ENCODE assay signal across 8 cellular contexts in genomic region chr10:99233680-99234018, GRCh38. TPM values are rescaled to one million over a fixed set of nuclear protein-coding genes. Genes with fewer than 3 reads are reported as not detected.
DNase-seq lines count a peak whose midpoint lies in the region; ATAC-seq and TF ChIP-seq lines count a peak whose summit lies in the region.

No MANE protein-coding gene starts in this region.

- no peak for ATAC-seq in heart left ventricle
- no peak for ATAC-seq in aorta (ENCODE audit: low FRiP score)
- no peak for ATAC-seq in HG03460 (IDR thresholded peaks at IDR 0.05; ENCODE audit: unreplicated experiment)

- CTCF ChIA-PET in mammary epithelial cell (lab: Charles Lee; ENCODE audit: low non-redundant PET), result no interaction called here

- no peaks in the 10 kb centered on the region for H3K79me2 ChIP-seq in mammary epithelial cell (ENCODE audit: insufficient read depth, low read length)

- H2AFZ ChIP-seq in mammary epithelial cell (ENCODE audit: low read depth, low read length), result peak overlapping the region; percentile 68

- intact Hi-C loops in heart left ventricle (cut with DNase I) (no loop called here), mammary epithelial cell (cut with micrococcal nuclease) (no loop called here), aorta (cut with DNase I) (no loop called here)

- H4K20me1 ChIP-seq in mammary epithelial cell (ENCODE audit: insufficient read depth, low read length), result no peaks in the 10 kb centered on the region

- 6 to 11% (median 7%) methylated on average over 16 to 17 of the region's 17 CpGs for WGBS in heart left ventricle, 4 donors
- WGBS in mammary epithelial cell (ENCODE audit: low coverage, missing lambda C conversion rate), result 17% methylated on average over 8 of the region's 17 CpGs
- WGBS in mesodermal cell (ENCODE audit: insufficient coverage in 2 of 2), 2 experiments, result 1 to 4% methylated on average over 12 to 16 of the region's 17 CpGs
- WGBS in aorta, 2 donors, result 5 to 13% methylated on average over 17 of the region's 17 CpGs

- H3K9me3 ChIP-seq in heart left ventricle (no peaks in the 10 kb centered on the region), right atrium auricular region (no peaks in the 10 kb centered on the region), mammary epithelial cell (replicated peaks; ENCODE audit: insufficient read depth, low read length) (no peaks in the 10 kb centered on the region), mesodermal cell (ENCODE audit: control insufficient read depth, low read length) (no peaks in the 10 kb centered on the region), aorta (ENCODE audit: control insufficient read depth, low read length) (no peaks in the 10 kb centered on the region)

- H3K27me3 ChIP-seq in heart left ventricle (peaks cover 31 to 99% (median 65%) of the 10 kb centered on the region in 9 donors), right atrium auricular region (peaks cover 16 to 26% of the 10 kb centered on the region in 2 donors), mammary epithelial cell (ENCODE audit: insufficient read depth, low read length) (peaks cover 57% of the 10 kb centered on the region), aorta (ENCODE audit: control insufficient read depth in 1 of 2, insufficient read depth in 2 of 2, low read length in 1 of 2) (no peaks in the 10 kb centered on the region)

- in situ Hi-C loops in mammary epithelial cell (cut with MboI; ENCODE audit: low sequenced_read_pairs in 2 of 2), result loop anchor here in 1 of 2 donors (25.0 kb wide), 1 partner anchor 771 kb away; no protein-coding TSS in a partner anchor

- TF ChIP-seq CTCF in heart left ventricle (IDR thresholded peaks at IDR 0.05) (no peak), right atrium auricular region (IDR thresholded peaks at IDR 0.05) (no peak), mammary epithelial cell (conservative IDR thresholded peaks at IDR 0.05 in 1 of 2, IDR thresholded peaks at IDR 0.05 in 1 of 2; ENCODE audit: extremely low read depth in 1 of 2, insufficient read depth in 1 of 2, low read depth in 1 of 2, low read length in 2 of 2) (no peak)

- no peak for DNase-seq in heart left ventricle
- DNase-seq in right atrium auricular region (ENCODE audit: low spot score), result no peak
- DNase-seq in mammary epithelial cell, result no peak
- peak in 1 of 2 donors; percentile 77 for DNase-seq in aorta
- DNase-seq in DMS114 treated with DMSO at 0.1 percent for 48 hours (lab: John Stamatoyannopoulos, UW; ENCODE audit: unreplicated experiment), result no peak
- no peak for DNase-seq in NCI-H1048 (lab: John Stamatoyannopoulos, UW)

- dilution Hi-C loops in mammary epithelial cell (cut with HindIII; ENCODE audit: low sequenced_read_pairs), result loop anchor here (5.0 kb wide), 1 partner anchor 79 kb away; no protein-coding TSS in a partner anchor

- no peak for TF ChIP-seq POLR2A in heart left ventricle (IDR thresholded peaks at IDR 0.05)

- peak overlapping the region; percentile 12 to 59 (median 48) for H3K4me3 ChIP-seq in heart left ventricle
- H3K4me3 ChIP-seq in right atrium auricular region, result peak overlapping the region in 1 of 2 donors; percentile 49
- H3K4me3 ChIP-seq in mammary epithelial cell (replicated peaks in 1 of 3; ENCODE audit: insufficient read depth in 1 of 3, low read depth in 2 of 3, low read length in 3 of 3), result peak overlapping the region in 2 of 3 experiments; percentile 20 to 36
- H3K4me3 ChIP-seq in mesodermal cell (ENCODE audit: extremely low read depth, insufficient read depth, low read length, poor library complexity, severe bottlenecking), result peak overlapping the region; percentile 35
- peak overlapping the region; percentile 27 to 77 for H3K4me3 ChIP-seq in aorta (ENCODE audit: low read length in 2 of 2)

- H3K4me2 ChIP-seq in mammary epithelial cell (ENCODE audit: insufficient read depth, low read depth, low read length), result peak overlapping the region; percentile 83

- H3K4me1 ChIP-seq in heart left ventricle (peaks cover 0 to 43% (median 23%) of the 10 kb centered on the region in 12 donors), right atrium auricular region (peaks cover 0 to 42% of the 10 kb centered on the region in 2 donors), mammary epithelial cell (ENCODE audit: insufficient read depth, low read length) (no peaks in the 10 kb centered on the region), mesodermal cell (ENCODE audit: control insufficient read depth, insufficient read depth, low read length, poor library complexity, severe bottlenecking) (peaks cover 25% of the 10 kb centered on the region), aorta (ENCODE audit: control insufficient read depth in 1 of 2, insufficient read depth in 2 of 2, low read length in 2 of 2) (no peaks in the 10 kb centered on the region)

- no peak overlapping the region for H3K9ac ChIP-seq in mammary epithelial cell (ENCODE audit: insufficient read depth, low read length)

- BruUV-seq in mammary epithelial cell (replicated peaks; lab: Mats Ljungman, UMichigan), result no TSS peak

- H3K36me3 ChIP-seq in heart left ventricle (no peaks in the 10 kb centered on the region), right atrium auricular region (no peaks in the 10 kb centered on the region), mammary epithelial cell (ENCODE audit: insufficient read depth, low read length) (no peaks in the 10 kb centered on the region), mesodermal cell (ENCODE audit: control insufficient read depth, insufficient read depth, low read length) (no peaks in the 10 kb centered on the region), aorta (ENCODE audit: control insufficient read depth in 1 of 2, insufficient read depth in 2 of 2, low read length in 1 of 2) (no peaks in the 10 kb centered on the region)

- peak overlapping the region in 1 of 12 donors; percentile 64 for H3K27ac ChIP-seq in heart left ventricle
- no peak overlapping the region for H3K27ac ChIP-seq in right atrium auricular region
- no peak overlapping the region for H3K27ac ChIP-seq in mammary epithelial cell (ENCODE audit: insufficient read depth, low read depth, low read length)
- H3K27ac ChIP-seq in mesodermal cell (ENCODE audit: low read depth, low read length, severe bottlenecking), result no peak overlapping the region
- peak overlapping the region in 1 of 2 donors; percentile 53 for H3K27ac ChIP-seq in aorta (ENCODE audit: low read depth in 1 of 2, low read length in 2 of 2)

RNA-seq across cellular contexts. Expression of gene HPSE2, which starts 2.0 kb away (rescaled TPM):
- total RNA-seq in heart left ventricle (under 1 TPM in 6 of 9 donors, not detected in 3; 0.07 to 0.18 (median 0.15) TPM), right atrium auricular region (not detected), mammary epithelial cell (not detected), aorta (1 to 10 TPM; 3.4 to 6.3 TPM)
- polyA plus RNA-seq in heart left ventricle (under 1 TPM; 0.06 to 0.08 TPM), mammary epithelial cell (not detected), aorta (10 to 100 TPM in 1 of 2 donors, 1 to 10 TPM in 1; 1.2 to 22.0 TPM)
- polyA minus RNA-seq in mammary epithelial cell, result not detected
- polyA plus RNA-seq in mesodermal cell (2013, experiment 1 of 2), result 0.55 TPM
- polyA plus RNA-seq in mesodermal cell (2013, experiment 2 of 2), result 0.66 TPM
